ENCODE assay signal across 17 cellular contexts in the genomic region with DNA sequence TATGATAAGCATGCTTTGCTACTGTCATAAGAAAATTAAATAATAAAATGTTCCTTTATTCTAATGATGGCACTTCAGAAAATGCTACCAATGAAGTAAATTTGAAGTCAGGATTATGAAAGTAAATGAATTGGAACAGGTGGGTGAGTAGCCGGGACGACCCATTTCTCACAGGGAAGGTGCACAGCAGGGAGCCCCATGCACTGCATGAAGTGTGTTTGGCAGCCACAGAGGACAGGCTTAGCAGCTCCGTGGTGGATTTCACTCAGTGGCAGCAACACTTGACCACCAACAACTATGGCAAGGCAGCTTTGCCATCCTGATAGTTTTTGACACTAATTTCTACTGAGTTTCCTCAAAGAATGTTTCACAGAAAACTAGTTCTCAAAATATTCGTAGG.
A peak's percentile ranks its signal among the peaks of the same experiment; 100 is the strongest.
DNase-seq lines count a peak whose midpoint lies in the region; ATAC-seq and TF ChIP-seq lines count a peak whose summit lies in the region.
"Had no signal": no experiment of that assay in that cellular context is flagged by ENCODE, and none has a peak within 500 bp of the region (broad histone marks: within the 10 kb centered on the region; RNA-seq: fewer than 3 reads in every experiment).

No MANE protein-coding gene starts in this region.

- H4K20me1 ChIP-seq in GM23338 (replicated peaks; ENCODE audit: insufficient read depth), result no peaks in the 10 kb centered on the region

- no peak overlapping the region for H2AFZ ChIP-seq in GM23338
- H2AFZ ChIP-seq: GM23248 had no signal

- no peak overlapping the region for H3K4me3 ChIP-seq in GM23338
- H3K4me3 ChIP-seq: GM23248 had no signal

- CTCF ChIA-PET in GM10248 (lab: Yijun Ruan, JAX), result interaction anchor here (1.0 to 2.6 kb wide), 3 partner anchors 11 to 38 kb away, joined by 3 to 7 read pairs (median 4); no protein-coding TSS in a partner anchor

- no peaks in the 10 kb centered on the region; the same call in none of the 2 replicates for H3K9me2 ChIP-seq in GM23338 (ENCODE audit: insufficient read depth)

- peak; percentile 40; the same call in 1 of the 3 replicates for ATAC-seq in GM23338
- ATAC-seq: HepG2 had no signal

- H3F3A ChIP-seq in GM23338 (replicated peaks; ENCODE audit: low read depth), result no peaks in the 10 kb centered on the region

- no peaks in the 10 kb centered on the region for H3K27me3 ChIP-seq in GM23338 (ENCODE audit: insufficient read depth)

- H3K4me3 Mint-ChIP-seq in GM23338, result no peak overlapping the region
- H3K4me3 Mint-ChIP-seq: CD4-positive, alpha-beta T cell; HFFc6 had no signal

- no peak overlapping the region for H3K4me2 ChIP-seq in GM23338

- H3K4me1 ChIP-seq in GM23338 (ENCODE audit: insufficient read depth), result no peaks in the 10 kb centered on the region

- H3K27me3 Mint-ChIP-seq in GM23338 (ENCODE audit: insufficient read depth, low read depth, poor library complexity), result no peaks in the 10 kb centered on the region

- no peaks in the 10 kb centered on the region; the same call in 2 of the 3 replicates for H3K9me3 Mint-ChIP-seq in GM23338
- H3K9me3 Mint-ChIP-seq: CD4-positive, alpha-beta T cell; HFFc6 had no signal

- H3K36me3 ChIP-seq in GM23338 (ENCODE audit: insufficient read depth), result no peaks in the 10 kb centered on the region

- H3K27ac Mint-ChIP-seq in GM23338, result no peak overlapping the region
- H3K27ac Mint-ChIP-seq: CD4-positive, alpha-beta T cell; HFFc6 had no signal

- peak; percentile 35 for DNase-seq in NCI-H345 (lab: John Stamatoyannopoulos, UW)
- DNase-seq in NCI-H345 treated with DMSO at 0.1 percent for 48 hours (lab: John Stamatoyannopoulos, UW; ENCODE audit: unreplicated experiment), result no peak
- peak; percentile 17 for DNase-seq in GM23338 (ENCODE audit: low spot score)
- peak; percentile 0 for DNase-seq in NCI-H69 (lab: John Stamatoyannopoulos, UW)
- no peak for DNase-seq in posterior cingulate gyrus
- DNase-seq in GM10248 (ENCODE audit: extremely low spot score), result no peak
- no peak for DNase-seq in glomerular visceral epithelial cell (ENCODE audit: extremely low spot score)
- DNase-seq: AML-193; CD4-positive, alpha-beta T cell; DMS79 treated with DMSO at 0.1 percent for 48 hours; EL; GM23248; HCEC 1CT; HFFc6; KG1 had no signal

- POLR2A ChIA-PET in GM10248 (lab: Yijun Ruan, JAX), result no interaction called here

- H3K27ac ChIP-seq in GM23338 (ENCODE audit: low read depth), result no peak overlapping the region
- H3K27ac ChIP-seq: C4-2B, GM23248 had no signal

- intact Hi-C loops in posterior cingulate gyrus (cut with DNase I), result no loop called here

- H3K36me3 Mint-ChIP-seq in GM23338 (ENCODE audit: low read depth), result no peaks in the 10 kb centered on the region

- H3K4me1 Mint-ChIP-seq in GM23338, result peaks cover 2% of the 10 kb centered on the region; the same call in 2 of the 3 replicates

- no peaks in the 10 kb centered on the region for H3K79me2 ChIP-seq in GM23338 (replicated peaks; ENCODE audit: insufficient read depth)

- TF ChIP-seq CTCF in GM23338 (conservative IDR thresholded peaks at IDR 0.05; ENCODE audit: low read depth in 2 of 2), result no peak
- TF ChIP-seq CTCF in GM10248 (IDR thresholded peaks at IDR 0.05; ENCODE audit: control extremely low read depth, extremely low read depth, low read depth, missing control alignments), result no peak

TF ChIP-seq in GM23338, 12 proteins besides CTCF, POLR2A, EP300 and RAD21:
- TF ChIP-seq, protein P1, sequence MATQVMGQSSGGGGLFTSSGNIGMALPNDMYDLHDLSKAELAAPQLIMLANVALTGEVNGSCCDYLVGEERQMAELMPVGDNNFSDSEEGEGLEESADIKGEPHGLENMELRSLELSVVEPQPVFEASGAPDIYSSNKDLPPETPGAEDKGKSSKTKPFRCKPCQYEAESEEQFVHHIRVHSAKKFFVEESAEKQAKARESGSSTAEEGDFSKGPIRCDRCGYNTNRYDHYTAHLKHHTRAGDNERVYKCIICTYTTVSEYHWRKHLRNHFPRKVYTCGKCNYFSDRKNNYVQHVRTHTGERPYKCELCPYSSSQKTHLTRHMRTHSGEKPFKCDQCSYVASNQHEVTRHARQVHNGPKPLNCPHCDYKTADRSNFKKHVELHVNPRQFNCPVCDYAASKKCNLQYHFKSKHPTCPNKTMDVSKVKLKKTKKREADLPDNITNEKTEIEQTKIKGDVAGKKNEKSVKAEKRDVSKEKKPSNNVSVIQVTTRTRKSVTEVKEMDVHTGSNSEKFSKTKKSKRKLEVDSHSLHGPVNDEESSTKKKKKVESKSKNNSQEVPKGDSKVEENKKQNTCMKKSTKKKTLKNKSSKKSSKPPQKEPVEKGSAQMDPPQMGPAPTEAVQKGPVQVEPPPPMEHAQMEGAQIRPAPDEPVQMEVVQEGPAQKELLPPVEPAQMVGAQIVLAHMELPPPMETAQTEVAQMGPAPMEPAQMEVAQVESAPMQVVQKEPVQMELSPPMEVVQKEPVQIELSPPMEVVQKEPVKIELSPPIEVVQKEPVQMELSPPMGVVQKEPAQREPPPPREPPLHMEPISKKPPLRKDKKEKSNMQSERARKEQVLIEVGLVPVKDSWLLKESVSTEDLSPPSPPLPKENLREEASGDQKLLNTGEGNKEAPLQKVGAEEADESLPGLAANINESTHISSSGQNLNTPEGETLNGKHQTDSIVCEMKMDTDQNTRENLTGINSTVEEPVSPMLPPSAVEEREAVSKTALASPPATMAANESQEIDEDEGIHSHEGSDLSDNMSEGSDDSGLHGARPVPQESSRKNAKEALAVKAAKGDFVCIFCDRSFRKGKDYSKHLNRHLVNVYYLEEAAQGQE (IDR thresholded peaks at IDR 0.05; ENCODE audit: unreplicated experiment), result no peak
- TF ChIP-seq, protein P2, sequence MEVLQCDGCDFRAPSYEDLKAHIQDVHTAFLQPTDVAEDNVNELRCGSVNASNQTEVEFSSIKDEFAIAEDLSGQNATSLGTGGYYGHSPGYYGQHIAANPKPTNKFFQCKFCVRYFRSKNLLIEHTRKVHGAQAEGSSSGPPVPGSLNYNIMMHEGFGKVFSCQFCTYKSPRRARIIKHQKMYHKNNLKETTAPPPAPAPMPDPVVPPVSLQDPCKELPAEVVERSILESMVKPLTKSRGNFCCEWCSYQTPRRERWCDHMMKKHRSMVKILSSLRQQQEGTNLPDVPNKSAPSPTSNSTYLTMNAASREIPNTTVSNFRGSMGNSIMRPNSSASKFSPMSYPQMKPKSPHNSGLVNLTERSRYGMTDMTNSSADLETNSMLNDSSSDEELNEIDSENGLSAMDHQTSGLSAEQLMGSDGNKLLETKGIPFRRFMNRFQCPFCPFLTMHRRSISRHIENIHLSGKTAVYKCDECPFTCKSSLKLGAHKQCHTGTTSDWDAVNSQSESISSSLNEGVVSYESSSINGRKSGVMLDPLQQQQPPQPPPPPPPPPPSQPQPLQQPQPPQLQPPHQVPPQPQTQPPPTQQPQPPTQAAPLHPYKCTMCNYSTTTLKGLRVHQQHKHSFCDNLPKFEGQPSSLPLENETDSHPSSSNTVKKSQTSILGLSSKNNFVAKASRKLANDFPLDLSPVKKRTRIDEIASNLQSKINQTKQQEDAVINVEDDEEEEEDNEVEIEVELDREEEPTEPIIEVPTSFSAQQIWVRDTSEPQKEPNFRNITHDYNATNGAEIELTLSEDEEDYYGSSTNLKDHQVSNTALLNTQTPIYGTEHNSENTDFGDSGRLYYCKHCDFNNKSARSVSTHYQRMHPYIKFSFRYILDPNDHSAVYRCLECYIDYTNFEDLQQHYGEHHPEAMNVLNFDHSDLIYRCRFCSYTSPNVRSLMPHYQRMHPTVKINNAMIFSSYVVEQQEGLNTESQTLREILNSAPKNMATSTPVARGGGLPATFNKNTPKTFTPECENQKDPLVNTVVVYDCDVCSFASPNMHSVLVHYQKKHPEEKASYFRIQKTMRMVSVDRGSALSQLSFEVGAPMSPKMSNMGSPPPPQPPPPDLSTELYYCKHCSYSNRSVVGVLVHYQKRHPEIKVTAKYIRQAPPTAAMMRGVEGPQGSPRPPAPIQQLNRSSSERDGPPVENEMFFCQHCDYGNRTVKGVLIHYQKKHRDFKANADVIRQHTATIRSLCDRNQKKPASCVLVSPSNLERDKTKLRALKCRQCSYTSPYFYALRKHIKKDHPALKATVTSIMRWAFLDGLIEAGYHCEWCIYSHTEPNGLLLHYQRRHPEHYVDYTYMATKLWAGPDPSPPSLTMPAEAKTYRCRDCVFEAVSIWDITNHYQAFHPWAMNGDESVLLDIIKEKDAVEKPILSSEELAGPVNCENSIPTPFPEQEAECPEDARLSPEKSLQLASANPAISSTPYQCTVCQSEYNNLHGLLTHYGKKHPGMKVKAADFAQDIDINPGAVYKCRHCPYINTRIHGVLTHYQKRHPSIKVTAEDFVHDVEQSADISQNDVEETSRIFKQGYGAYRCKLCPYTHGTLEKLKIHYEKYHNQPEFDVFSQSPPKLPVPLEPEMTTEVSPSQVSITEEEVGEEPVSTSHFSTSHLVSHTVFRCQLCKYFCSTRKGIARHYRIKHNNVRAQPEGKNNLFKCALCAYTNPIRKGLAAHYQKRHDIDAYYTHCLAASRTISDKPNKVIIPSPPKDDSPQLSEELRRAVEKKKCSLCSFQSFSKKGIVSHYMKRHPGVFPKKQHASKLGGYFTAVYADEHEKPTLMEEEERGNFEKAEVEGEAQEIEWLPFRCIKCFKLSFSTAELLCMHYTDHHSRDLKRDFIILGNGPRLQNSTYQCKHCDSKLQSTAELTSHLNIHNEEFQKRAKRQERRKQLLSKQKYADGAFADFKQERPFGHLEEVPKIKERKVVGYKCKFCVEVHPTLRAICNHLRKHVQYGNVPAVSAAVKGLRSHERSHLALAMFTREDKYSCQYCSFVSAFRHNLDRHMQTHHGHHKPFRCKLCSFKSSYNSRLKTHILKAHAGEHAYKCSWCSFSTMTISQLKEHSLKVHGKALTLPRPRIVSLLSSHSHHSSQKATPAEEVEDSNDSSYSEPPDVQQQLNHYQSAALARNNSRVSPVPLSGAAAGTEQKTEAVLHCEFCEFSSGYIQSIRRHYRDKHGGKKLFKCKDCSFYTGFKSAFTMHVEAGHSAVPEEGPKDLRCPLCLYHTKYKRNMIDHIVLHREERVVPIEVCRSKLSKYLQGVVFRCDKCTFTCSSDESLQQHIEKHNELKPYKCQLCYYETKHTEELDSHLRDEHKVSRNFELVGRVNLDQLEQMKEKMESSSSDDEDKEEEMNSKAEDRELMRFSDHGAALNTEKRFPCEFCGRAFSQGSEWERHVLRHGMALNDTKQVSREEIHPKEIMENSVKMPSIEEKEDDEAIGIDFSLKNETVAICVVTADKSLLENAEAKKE (CRISPR knock-in tag; IDR thresholded peaks at IDR 0.05), result no peak
- TF ChIP-seq POLR2AphosphoS5 (IDR thresholded peaks at IDR 0.05; ENCODE audit: low read depth) (no peak), ZNF331 (CRISPR knock-in tag; IDR thresholded peaks at IDR 0.05; ENCODE audit: low read depth) (no peak), NANOG (IDR thresholded peaks at IDR 0.05; ENCODE audit: borderline replicate concordance) (no peak), EZH2phosphoT487 (IDR thresholded peaks at IDR 0.05; ENCODE audit: unreplicated experiment) (no peak), EZH2 (IDR thresholded peaks at IDR 0.05; ENCODE audit: low read depth, unreplicated experiment) (no peak), JUNB (IDR thresholded peaks at IDR 0.05; ENCODE audit: unreplicated experiment) (no peak), STAT1 (IDR thresholded peaks at IDR 0.05; ENCODE audit: unreplicated experiment) (no peak)

Comparison
In these comparisons a context has a peak if more than half of its experiments do, and no peak if none do; other contexts are left out.
1. DNase-seq: peak in NCI-H345 (single experiment), GM23338 (single experiment) and NCI-H69 (single experiment); none in NCI-H345 treated with DMSO at 0.1 percent for 48 hours (single experiment), posterior cingulate gyrus (0 of 10), GM10248 (single experiment) and glomerular visceral epithelial cell (single experiment).